In the genomic region with DNA sequence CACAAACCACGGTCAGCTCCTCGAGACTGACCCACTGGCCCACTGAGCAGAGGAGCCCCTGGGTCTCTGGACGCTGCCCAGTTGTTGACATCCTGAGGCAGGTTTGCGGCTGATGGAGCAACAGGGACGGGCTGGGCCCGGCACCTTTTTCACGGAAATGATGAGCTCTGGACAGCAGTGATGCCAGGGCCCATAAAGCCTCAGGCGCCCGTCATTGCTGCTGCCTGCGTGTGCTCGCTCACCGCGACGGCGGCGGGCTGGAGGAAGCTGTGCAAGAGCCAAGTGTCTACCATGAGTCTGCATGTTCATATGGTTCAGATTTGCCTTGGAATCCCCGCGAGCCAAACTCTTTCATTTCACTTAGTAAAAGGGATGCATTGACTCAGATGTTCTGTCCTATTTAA, we compare ENCODE assay signal across 1 cellular context.
TF ChIP-seq lines count a peak whose summit lies in the region.

No MANE protein-coding gene starts in this region.

TF ChIP-seq in IMR-90, 13 proteins besides CTCF, POLR2A, EP300 and RAD21 (continued from another document):
- no peak for TF ChIP-seq FOS (IDR thresholded peaks at IDR 0.05; ENCODE audit: low read depth, low read length)
